ENCODE assay signal across 10 cellular contexts in genomic region chr6:14476793-14477531, GRCh38.
DNase-seq lines count a peak whose midpoint lies in the region; TF ChIP-seq lines count a peak whose summit lies in the region.
"Had no signal": no experiment of that assay in that cellular context is flagged by ENCODE, and none has a peak within 500 bp of the region (broad histone marks: within the 10 kb centered on the region; RNA-seq: fewer than 3 reads in every experiment).

No MANE protein-coding gene starts in this region.

- no peaks in the 10 kb centered on the region for H3K4me1 Mint-ChIP-seq in activated naive CD4-positive, alpha-beta T cell treated with anti-CD3 and anti-CD28 coated beads for 36 hours (ENCODE audit: low read depth)
- H3K4me1 Mint-ChIP-seq in activated CD4-positive, alpha-beta memory T cell treated with anti-CD3 and anti-CD28 coated beads, Interleukin-2, amount 10 ng/mL, durations not matched to agents 7 days and 5 days, result no peaks in the 10 kb centered on the region
- H3K4me1 Mint-ChIP-seq: activated naive CD4-positive, alpha-beta T cell treated with anti-CD3 and anti-CD28 coated beads, Interleukin-2, amount 10 ng/mL, durations not matched to agents 7 days and 5 days had no signal

- H3K27me3 ChIP-seq in osteoblast (ENCODE audit: insufficient read depth, low read length), result no peaks in the 10 kb centered on the region

- no peak overlapping the region for H3K4me3 Mint-ChIP-seq in activated naive CD4-positive, alpha-beta T cell treated with anti-CD3 and anti-CD28 coated beads for 36 hours
- H3K4me3 Mint-ChIP-seq in activated CD4-positive, alpha-beta memory T cell treated with anti-CD3 and anti-CD28 coated beads, Interleukin-2, amount 10 ng/mL, durations not matched to agents 7 days and 5 days, result no peak overlapping the region
- H3K4me3 Mint-ChIP-seq: activated naive CD4-positive, alpha-beta T cell treated with anti-CD3 and anti-CD28 coated beads, Interleukin-2, amount 10 ng/mL, durations not matched to agents 7 days and 5 days had no signal

- H3K36me3 Mint-ChIP-seq in activated naive CD4-positive, alpha-beta T cell treated with anti-CD3 and anti-CD28 coated beads for 36 hours (ENCODE audit: low read depth), result peaks cover 3% of the 10 kb centered on the region
- peaks cover 3% of the 10 kb centered on the region for H3K36me3 Mint-ChIP-seq in activated CD4-positive, alpha-beta memory T cell treated with anti-CD3 and anti-CD28 coated beads, Interleukin-2, amount 10 ng/mL, durations not matched to agents 7 days and 5 days (ENCODE audit: low read depth)
- H3K36me3 Mint-ChIP-seq: activated naive CD4-positive, alpha-beta T cell treated with anti-CD3 and anti-CD28 coated beads, Interleukin-2, amount 10 ng/mL, durations not matched to agents 7 days and 5 days had no signal

- POLR2A ChIA-PET in activated CD4-positive, alpha-beta memory T cell treated with anti-CD3 and anti-CD28 coated beads, Interleukin-2, amount 10 ng/mL, durations not matched to agents 7 days and 5 days (lab: Charles Lee), result no interaction called here

- H3K36me3 ChIP-seq in osteoblast (ENCODE audit: insufficient read depth, low read length), result no peaks in the 10 kb centered on the region

- peak overlapping the region; percentile 78 for H3K4me2 ChIP-seq in osteoblast (ENCODE audit: insufficient read depth, low read length)
- H3K4me2 ChIP-seq: PC-9 had no signal

- H3K27me3 Mint-ChIP-seq in activated naive CD4-positive, alpha-beta T cell treated with anti-CD3 and anti-CD28 coated beads for 36 hours (ENCODE audit: low read depth), result no peaks in the 10 kb centered on the region
- no peaks in the 10 kb centered on the region for H3K27me3 Mint-ChIP-seq in activated CD4-positive, alpha-beta memory T cell treated with anti-CD3 and anti-CD28 coated beads, Interleukin-2, amount 10 ng/mL, durations not matched to agents 7 days and 5 days
- H3K27me3 Mint-ChIP-seq: activated naive CD4-positive, alpha-beta T cell treated with anti-CD3 and anti-CD28 coated beads, Interleukin-2, amount 10 ng/mL, durations not matched to agents 7 days and 5 days had no signal

- intact Hi-C loops in activated naive CD4-positive, alpha-beta T cell treated with anti-CD3 and anti-CD28 coated beads for 36 hours (cut with micrococcal nuclease), result no loop called here

- no peaks in the 10 kb centered on the region for H3K79me2 ChIP-seq in osteoblast (ENCODE audit: insufficient read depth, low read length)

- H2AFZ ChIP-seq in osteoblast (ENCODE audit: low read length), result peak overlapping the region; percentile 59
- H2AFZ ChIP-seq: PC-9 had no signal

- no peak overlapping the region for H3K27ac Mint-ChIP-seq in activated naive CD4-positive, alpha-beta T cell treated with anti-CD3 and anti-CD28 coated beads for 36 hours
- H3K27ac Mint-ChIP-seq in activated CD4-positive, alpha-beta memory T cell treated with anti-CD3 and anti-CD28 coated beads, Interleukin-2, amount 10 ng/mL, durations not matched to agents 7 days and 5 days, result no peak overlapping the region
- H3K27ac Mint-ChIP-seq: activated naive CD4-positive, alpha-beta T cell treated with anti-CD3 and anti-CD28 coated beads, Interleukin-2, amount 10 ng/mL, durations not matched to agents 7 days and 5 days had no signal

- H4K20me1 ChIP-seq in osteoblast (ENCODE audit: insufficient read depth, low read length), result no peaks in the 10 kb centered on the region

- peaks cover 3% of the 10 kb centered on the region for H3K9me3 Mint-ChIP-seq in activated naive CD4-positive, alpha-beta T cell treated with anti-CD3 and anti-CD28 coated beads for 36 hours
- peaks cover 5% of the 10 kb centered on the region for H3K9me3 Mint-ChIP-seq in activated CD4-positive, alpha-beta memory T cell treated with anti-CD3 and anti-CD28 coated beads, Interleukin-2, amount 10 ng/mL, durations not matched to agents 7 days and 5 days

- peak overlapping the region; percentile 49 for H3K4me3 ChIP-seq in osteoblast (ENCODE audit: insufficient read depth, low read length)
- H3K4me3 ChIP-seq: PC-9 had no signal

- CTCF ChIA-PET in activated naive CD4-positive, alpha-beta T cell treated with anti-CD3 and anti-CD28 coated beads for 36 hours (lab: Charles Lee), result interaction anchor here (0.7 kb wide), 1 partner anchor 11 kb away, joined by 3 read pairs; no protein-coding TSS in a partner anchor
- CTCF ChIA-PET in activated CD4-positive, alpha-beta memory T cell treated with anti-CD3 and anti-CD28 coated beads, Interleukin-2, amount 10 ng/mL, durations not matched to agents 7 days and 5 days (lab: Charles Lee), result no interaction called here

- H3K27ac ChIP-seq in osteoblast (ENCODE audit: low read depth, low read length), result peak overlapping the region; percentile 65
- H3K27ac ChIP-seq: PC-9 had no signal

- peaks cover 14% of the 10 kb centered on the region for H3K4me1 ChIP-seq in osteoblast (ENCODE audit: insufficient read depth, low read length)

- no peaks in the 10 kb centered on the region for H3K9me3 ChIP-seq in osteoblast (ENCODE audit: low read depth, low read length)

- TF ChIP-seq CTCF in osteoblast (IDR thresholded peaks at IDR 0.05; ENCODE audit: extremely low read depth, low read depth, low read length), result no peak

- DNase-seq in Ammon's horn (ENCODE audit: low spot score) (peak; percentile 51), NCI-H524 treated with DMSO at 0.1 percent for 48 hours (lab: John Stamatoyannopoulos, UW) (peak; percentile 46), fibroblast of peridontal ligament (ENCODE audit: extremely low read depth) (peak; percentile 98), osteoblast (ENCODE audit: insufficient read length, low spot score, missing footprints) (peak; percentile 86), GDM1 (lab: John Stamatoyannopoulos, UW) (no peak), mesenteric fat pad (ENCODE audit: low spot score) (no peak)
- no peak for DNase-seq in activated naive CD4-positive, alpha-beta T cell treated with anti-CD3 and anti-CD28 coated beads for 36 hours
- DNase-seq in activated CD4-positive, alpha-beta memory T cell treated with anti-CD3 and anti-CD28 coated beads, Interleukin-2, amount 10 ng/mL, durations not matched to agents 7 days and 5 days, result no peak
- DNase-seq: activated naive CD4-positive, alpha-beta T cell treated with anti-CD3 and anti-CD28 coated beads, Interleukin-2, amount 10 ng/mL, durations not matched to agents 7 days and 5 days; PC-9 had no signal

Comparison
In these comparisons a context has a peak if more than half of its experiments do, and no peak if none do; other contexts are left out.
1. DNase-seq: peak in Ammon's horn (single experiment), NCI-H524 treated with DMSO at 0.1 percent for 48 hours (single experiment), fibroblast of peridontal ligament (single experiment) and osteoblast (single experiment); none in activated naive CD4-positive, alpha-beta T cell treated with anti-CD3 and anti-CD28 coated beads for 36 hours (single experiment), GDM1 (single experiment), activated CD4-positive, alpha-beta memory T cell treated with anti-CD3 and anti-CD28 coated beads, Interleukin-2, amount 10 ng/mL, durations not matched to agents 7 days and 5 days (single experiment) and mesenteric fat pad (single experiment).